ENCODE assay signal across 8 cellular contexts in the genomic region with DNA sequence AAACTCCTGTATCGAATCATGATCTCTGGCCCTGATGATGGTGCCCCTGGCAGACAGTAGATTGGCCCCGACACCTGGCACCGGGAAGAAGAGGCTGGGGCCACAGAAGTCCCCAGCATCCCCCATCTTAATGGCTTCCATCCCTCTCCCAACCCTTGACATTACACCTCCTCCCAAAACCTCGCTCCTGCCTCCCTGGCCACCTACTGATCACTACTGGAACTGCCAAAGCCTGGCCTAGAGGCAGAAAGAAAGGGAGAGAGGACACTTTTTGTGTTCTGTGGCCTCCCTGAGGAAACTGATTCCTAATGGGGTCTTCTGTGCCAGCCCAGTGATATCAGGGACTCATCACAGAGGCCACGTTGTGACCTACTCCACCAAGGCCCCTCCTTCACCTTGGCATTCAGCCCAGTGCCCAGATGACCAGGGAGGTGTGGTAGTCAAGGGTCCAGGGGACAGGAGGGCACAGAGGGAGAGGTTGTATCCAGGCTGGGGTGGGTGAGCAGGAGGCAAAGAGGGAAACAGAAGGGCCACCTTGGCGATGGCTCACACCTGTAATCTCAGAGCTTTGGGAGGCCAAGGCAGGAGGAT. TPM values are rescaled to one million over a fixed set of nuclear protein-coding genes. Genes with fewer than 3 reads are reported as not detected.
A peak's percentile ranks its signal among the peaks of the same experiment; 100 is the strongest.
DNase-seq lines count a peak whose midpoint lies in the region; ATAC-seq and TF ChIP-seq lines count a peak whose summit lies in the region.

No MANE protein-coding gene starts in this region.

- no peaks in the 10 kb centered on the region for H3K4me1 Mint-ChIP-seq in CD4-positive, alpha-beta T cell (ENCODE audit: low read depth)
- no peaks in the 10 kb centered on the region for H3K4me1 Mint-ChIP-seq in activated T-helper 17 cell treated with anti-CD3 and anti-CD28 coated beads, Interleukin-2, amount 50 U/mL, for 72 hours

- TF ChIP-seq CTCF in CD4-positive, alpha-beta T cell (IDR thresholded peaks at IDR 0.05), result peak; percentile 35
- TF ChIP-seq CTCF in HL-60 (IDR thresholded peaks at IDR 0.05; ENCODE audit: insufficient read depth, low read length), result peak; percentile 66

- no peak overlapping the region for H3K4me3 ChIP-seq in HL-60 (replicated peaks; ENCODE audit: insufficient read depth, low read length)

- intact Hi-C loops in CD4-positive, alpha-beta T cell (cut with DNase I, micrococcal nuclease), result loop anchor here in 1 of 2 experiments (5.0 kb wide), 1 partner anchor 51 kb away; no protein-coding TSS in a partner anchor

- DNase-seq in CD4-positive, alpha-beta T cell, result peak in 4 of 10 experiments; percentile 8 to 17 (median 12)
- peak in 1 of 2 experiments; percentile 26 for DNase-seq in HL-60 (ENCODE audit: low read depth in 1 of 2, low spot score in 1 of 2)
- DNase-seq in activated CD4-positive, alpha-beta T cell treated with anti-CD3 and anti-CD28 coated beads for 48 hours, result peak; percentile 43
- peak; percentile 50 for DNase-seq in hepatic stellate cell (ENCODE audit: low spot score)
- DNase-seq in effector CD8-positive, alpha-beta T cell (lab: John Stamatoyannopoulos, UW), result no peak

- no peaks in the 10 kb centered on the region for H3K27me3 ChIP-seq in CD4-positive, alpha-beta T cell (ENCODE audit: control insufficient read depth, insufficient read depth, low read length)
- no peaks in the 10 kb centered on the region for H3K27me3 ChIP-seq in HL-60 (ENCODE audit: insufficient read depth, poor library complexity, severe bottlenecking)

- CTCF ChIA-PET in CD4-positive, alpha-beta T cell (lab: Charles Lee), result no interaction called here

- no peak for ATAC-seq in CD4-positive, alpha-beta T cell (ENCODE audit: poor library complexity)
- no peak for ATAC-seq in activated T-helper 17 cell treated with anti-CD3 and anti-CD28 coated beads, Interleukin-2, amount 50 U/mL, for 72 hours (replicated peaks)
- ATAC-seq in HG02981 (IDR thresholded peaks at IDR 0.05; ENCODE audit: unreplicated experiment), result no peak
- no peak for ATAC-seq in GM21381 (IDR thresholded peaks at IDR 0.05; ENCODE audit: unreplicated experiment)

- H3K27ac ChIP-seq in CD4-positive, alpha-beta T cell (ENCODE audit: low read depth, low read length), result no peak overlapping the region
- H3K27ac ChIP-seq in HL-60 (replicated peaks), result no peak overlapping the region

- no peaks in the 10 kb centered on the region for H3K36me3 Mint-ChIP-seq in CD4-positive, alpha-beta T cell (ENCODE audit: low read depth)
- no peaks in the 10 kb centered on the region for H3K36me3 Mint-ChIP-seq in activated T-helper 17 cell treated with anti-CD3 and anti-CD28 coated beads, Interleukin-2, amount 50 U/mL, for 72 hours (ENCODE audit: low read depth)

- H3K27me3 Mint-ChIP-seq in CD4-positive, alpha-beta T cell, result no peaks in the 10 kb centered on the region
- no peaks in the 10 kb centered on the region for H3K27me3 Mint-ChIP-seq in activated T-helper 17 cell treated with anti-CD3 and anti-CD28 coated beads, Interleukin-2, amount 50 U/mL, for 72 hours

- POLR2A ChIA-PET in CD4-positive, alpha-beta T cell (lab: Charles Lee), result no interaction called here

- no peak overlapping the region for H3K27ac Mint-ChIP-seq in CD4-positive, alpha-beta T cell
- H3K27ac Mint-ChIP-seq in activated T-helper 17 cell treated with anti-CD3 and anti-CD28 coated beads, Interleukin-2, amount 50 U/mL, for 72 hours, result no peak overlapping the region

- H3K9me3 Mint-ChIP-seq in CD4-positive, alpha-beta T cell, result no peaks in the 10 kb centered on the region
- H3K9me3 Mint-ChIP-seq in activated T-helper 17 cell treated with anti-CD3 and anti-CD28 coated beads, Interleukin-2, amount 50 U/mL, for 72 hours, result no peaks in the 10 kb centered on the region

- no peaks in the 10 kb centered on the region for H3K9me3 ChIP-seq in CD4-positive, alpha-beta T cell (ENCODE audit: control insufficient read depth, low read length)

- H3K4me3 Mint-ChIP-seq in CD4-positive, alpha-beta T cell, result no peak overlapping the region
- H3K4me3 Mint-ChIP-seq in activated T-helper 17 cell treated with anti-CD3 and anti-CD28 coated beads, Interleukin-2, amount 50 U/mL, for 72 hours, result no peak overlapping the region

RNA-seq across cellular contexts. Expression of gene C20orf173, which starts 6.1 kb away (rescaled TPM):
- not detected for total RNA-seq in CD4-positive, alpha-beta T cell
- not detected for total RNA-seq in activated T-helper 17 cell treated with anti-CD3 and anti-CD28 coated beads, Interleukin-2, amount 50 U/mL, for 72 hours

RNA-seq across cellular contexts. Expression of gene ERGIC3, which starts 18.5 kb away (rescaled TPM):
- 100 to 1,000 TPM; 144 to 146 TPM for total RNA-seq in CD4-positive, alpha-beta T cell
- total RNA-seq in activated T-helper 17 cell treated with anti-CD3 and anti-CD28 coated beads, Interleukin-2, amount 50 U/mL, for 72 hours, result 100 to 1,000 TPM; 133 to 142 TPM
